19 cellular contexts compared by ENCODE assay signal in genomic region chr20:14984768-14985622, GRCh38.
A peak's percentile ranks its signal among the peaks of the same experiment; 100 is the strongest.
DNase-seq lines count a peak whose midpoint lies in the region; ATAC-seq and TF ChIP-seq lines count a peak whose summit lies in the region.
"Had no signal": no experiment of that assay in that cellular context is flagged by ENCODE, and none has a peak within 500 bp of the region (broad histone marks: within the 10 kb centered on the region; RNA-seq: fewer than 3 reads in every experiment).

No MANE protein-coding gene starts in this region.

- ATAC-seq in right lobe of liver (peak; percentile 66 to 75 (median 72)), HG03378 (IDR thresholded peaks at IDR 0.05; ENCODE audit: unreplicated experiment) (no peak)
- ATAC-seq: activated T-helper 17 cell treated with anti-CD3 and anti-CD28 coated beads, Interleukin-2, amount 50 U/mL, for 72 hours; stimulated activated naive CD8-positive, alpha-beta T cell treated with anti-CD3 and anti-CD28 coated beads, Interleukin-15, Interleukin-2, amounts not matched to agents 100 U/mL and 50 U/mL, for 24 hours had no signal

- DNase-seq in NCI-H460 (ENCODE audit: extremely low read depth, low read depth), result peak; percentile 13
- peak; percentile 28 for DNase-seq in choroid plexus epithelial cell (ENCODE audit: low read depth)
- peak in 1 of 3 donors; percentile 66 for DNase-seq in right lobe of liver
- no peak for DNase-seq in stomach
- DNase-seq in HCEC 1CT, result no peak
- DNase-seq in NCI-H1436 treated with DMSO at 0.1 percent for 48 hours (lab: John Stamatoyannopoulos, UW), result no peak
- no peak for DNase-seq in Ammon's horn (ENCODE audit: low spot score)
- DNase-seq: activated CD4-positive, alpha-beta memory T cell treated with anti-CD3 and anti-CD28 coated beads for 36 hours; DMS79 treated with DMSO at 0.1 percent for 48 hours; GM23248; hypothalamus; NCI-H1105; NCI-H226; SK-N-SH; stimulated activated naive CD8-positive, alpha-beta T cell treated with anti-CD3 and anti-CD28 coated beads, Interleukin-15, Interleukin-2, amounts not matched to agents 100 U/mL and 50 U/mL, for 24 hours had no signal

- H3K27me3 ChIP-seq in right lobe of liver (no peaks in the 10 kb centered on the region), stomach (no peaks in the 10 kb centered on the region)

- WGBS in right lobe of liver (ENCODE audit: insufficient coverage, low coverage, low lambda C conversion rate, missing lambda C conversion rate), result 38% methylated on average over 4 of the region's 4 CpGs
- 42 to 57% (median 51%) methylated on average over 4 of the region's 4 CpGs for WGBS in stomach, 5 donors

- intact Hi-C loops in right lobe of liver (cut with DNase I) (no loop called here), stomach (cut with DNase I; ENCODE audit: low total_unique reads) (no loop called here)

- TF ChIP-seq POLR2A in right lobe of liver (IDR thresholded peaks at IDR 0.05) (no peak), stomach (IDR thresholded peaks at IDR 0.05) (no peak)

- TF ChIP-seq EP300 in stomach (IDR thresholded peaks at IDR 0.05), result no peak

- peaks cover 0 to 39% (median 12%) of the 10 kb centered on the region in 4 donors for H3K4me1 ChIP-seq in right lobe of liver
- H3K4me1 ChIP-seq in stomach, result peaks cover 7 to 19% (median 16%) of the 10 kb centered on the region in 4 donors

- H3K36me3 ChIP-seq in right lobe of liver (no peaks in the 10 kb centered on the region), stomach (no peaks in the 10 kb centered on the region)

- H3K27ac ChIP-seq in right lobe of liver (peak overlapping the region; percentile 44 to 94 (median 76)), stomach (peak overlapping the region; percentile 69 to 84 (median 73))
- H3K27ac ChIP-seq: C4-2B, GM23248, skin epidermis had no signal

- H3K4me3 ChIP-seq in choroid plexus epithelial cell (ENCODE audit: low read depth, low read length) (no peak overlapping the region), right lobe of liver (no peak overlapping the region), stomach (no peak overlapping the region)
- H3K4me3 ChIP-seq: GM23248, skin epidermis had no signal

- no peak for TF ChIP-seq CTCF in choroid plexus epithelial cell (conservative IDR thresholded peaks at IDR 0.05; ENCODE audit: low read depth, low read length)
- TF ChIP-seq CTCF in right lobe of liver (IDR thresholded peaks at IDR 0.05), result no peak
- no peak for TF ChIP-seq CTCF in stomach (IDR thresholded peaks at IDR 0.05)

- H3K9me3 ChIP-seq in right lobe of liver (no peaks in the 10 kb centered on the region), stomach (peaks cover 0 to 15% (median 11%) of the 10 kb centered on the region in 4 donors)
- H3K9me3 ChIP-seq: SK-N-SH had no signal

Comparison
In these comparisons a context has a peak if more than half of its experiments do, and no peak if none do; other contexts are left out.
1. DNase-seq: peak in NCI-H460 (single experiment) and choroid plexus epithelial cell (single experiment); none in stomach (single experiment), HCEC 1CT (single experiment), NCI-H1436 treated with DMSO at 0.1 percent for 48 hours (single experiment) and Ammon's horn (single experiment).